1 cellular context compared by ENCODE assay signal in genomic region chr6:13678255-13678983, GRCh38.
TF ChIP-seq lines count a peak whose summit lies in the region.

No MANE protein-coding gene starts in this region.

TF ChIP-seq in K562, 482 proteins besides CTCF, POLR2A, EP300 and RAD21 (continued from another document and continues in another):
- TF ChIP-seq CEBPZ (IDR thresholded peaks at IDR 0.05; ENCODE audit: borderline replicate concordance, low read depth, low read length) (no peak), POLR2G (IDR thresholded peaks at IDR 0.05; ENCODE audit: low read depth, low read length) (peak; percentile 67), CEBPG (CRISPR knock-in tag; IDR thresholded peaks at IDR 0.05) (no peak), CEBPG (tag; conservative IDR thresholded peaks at IDR 0.05 in 1 of 2, IDR thresholded peaks at IDR 0.05 in 1 of 2) (no peak), SMAD1 (IDR thresholded peaks at IDR 0.05; ENCODE audit: low read depth, low read length, partially characterized antibody) (peak; percentile 66), NBN (IDR thresholded peaks at IDR 0.05; ENCODE audit: low read depth) (peak; percentile 89), HDAC2 (IDR thresholded peaks at IDR 0.05) (peak; percentile 86), ZNF444 (CRISPR knock-in tag; IDR thresholded peaks at IDR 0.05) (no peak; the same call in 1 of the 2 replicates), HMBOX1 (IDR thresholded peaks at IDR 0.05) (no peak), E2F4 (CRISPR knock-in tag; IDR thresholded peaks at IDR 0.05; ENCODE audit: low read depth) (no peak), HLTF (IDR thresholded peaks at IDR 0.05) (peak; percentile 68; the same call in 1 of the 2 replicates), NONO (IDR thresholded peaks at IDR 0.05; ENCODE audit: low read depth in 2 of 2, low read length in 1 of 2) (no peak), CBFA2T3 (IDR thresholded peaks at IDR 0.05) (peak; percentile 97), CEBPB (tag; IDR thresholded peaks at IDR 0.05) (no peak), AFF1 (IDR thresholded peaks at IDR 0.05; ENCODE audit: low read depth in 1 of 2, partially characterized antibody in 2 of 2) (peak; percentile 61 to 70), HNRNPH1 (optimal IDR thresholded peaks at IDR 0.05; ENCODE audit: low read depth, low read length) (no peak), HEY1 (CRISPR knock-in tag; IDR thresholded peaks at IDR 0.05; ENCODE audit: borderline replicate concordance) (peak; percentile 49; the same call in 1 of the 2 replicates), ZFPM2 (CRISPR knock-in tag; IDR thresholded peaks at IDR 0.05) (no peak), MAX (CRISPR knock-in tag; IDR thresholded peaks at IDR 0.05) (no peak), CREM (IDR thresholded peaks at IDR 0.05; ENCODE audit: low read depth) (peak; percentile 71), CAMTA2 (CRISPR knock-in tag; conservative IDR thresholded peaks at IDR 0.05) (no peak), SMARCC2 (IDR thresholded peaks at IDR 0.05; ENCODE audit: low read depth) (peak; percentile 92), THRAP3 (IDR thresholded peaks at IDR 0.05; ENCODE audit: borderline replicate concordance) (peak; percentile 87), POLR2B (IDR thresholded peaks at IDR 0.05; ENCODE audit: low read depth, partially characterized antibody) (peak; percentile 92), PHB2 (IDR thresholded peaks at IDR 0.05; ENCODE audit: low read depth) (peak; percentile 87), PRDM10 (IDR thresholded peaks at IDR 0.05; ENCODE audit: partially characterized antibody) (peak; percentile 81), TAF1 (IDR thresholded peaks at IDR 0.05; ENCODE audit: control insufficient read depth, extremely low read depth, insufficient read depth, low read length, severe bottlenecking) (peak; percentile 86), ZNF696 (CRISPR knock-in tag; conservative IDR thresholded peaks at IDR 0.05) (no peak), TAF9B (IDR thresholded peaks at IDR 0.05; ENCODE audit: partially characterized antibody) (peak; percentile 82), EP400 (IDR thresholded peaks at IDR 0.05) (peak; percentile 85), ZNF449 (CRISPR knock-in tag; IDR thresholded peaks at IDR 0.05) (no peak), MYNN (IDR thresholded peaks at IDR 0.05) (peak; percentile 46; the same call in 1 of the 2 replicates), MYNN (CRISPR knock-in tag; IDR thresholded peaks at IDR 0.05) (no peak), CLOCK (CRISPR knock-in tag; IDR thresholded peaks at IDR 0.05; ENCODE audit: borderline replicate concordance) (no peak), RCOR1 (IDR thresholded peaks at IDR 0.05; ENCODE audit: borderline replicate concordance in 1 of 2, low read depth in 2 of 2, low read length in 2 of 2) (peak in 1 of 2 experiments; percentile 83; a peak in 3 of 4 replicates), C11orf30 (IDR thresholded peaks at IDR 0.05; ENCODE audit: low read depth) (no peak), SIRT6 (IDR thresholded peaks at IDR 0.05; ENCODE audit: low read depth, low read length) (no peak), RBBP5 (IDR thresholded peaks at IDR 0.05; ENCODE audit: borderline replicate concordance, insufficient read depth, low read length, poor library complexity, severe bottlenecking) (no peak), SMAD2 (IDR thresholded peaks at IDR 0.05; ENCODE audit: low read depth, low read length) (no peak), KDM1A (IDR thresholded peaks at IDR 0.05) (peak; percentile 82), PBX2 (CRISPR knock-in tag; IDR thresholded peaks at IDR 0.05; ENCODE audit: low read depth) (no peak), PBX2 (tag; conservative IDR thresholded peaks at IDR 0.05; ENCODE audit: low read depth) (peak; percentile 97), CBX2 (IDR thresholded peaks at IDR 0.05; ENCODE audit: insufficient read depth, low read length, poor library complexity, severe bottlenecking) (no peak)
